In the genomic region with DNA sequence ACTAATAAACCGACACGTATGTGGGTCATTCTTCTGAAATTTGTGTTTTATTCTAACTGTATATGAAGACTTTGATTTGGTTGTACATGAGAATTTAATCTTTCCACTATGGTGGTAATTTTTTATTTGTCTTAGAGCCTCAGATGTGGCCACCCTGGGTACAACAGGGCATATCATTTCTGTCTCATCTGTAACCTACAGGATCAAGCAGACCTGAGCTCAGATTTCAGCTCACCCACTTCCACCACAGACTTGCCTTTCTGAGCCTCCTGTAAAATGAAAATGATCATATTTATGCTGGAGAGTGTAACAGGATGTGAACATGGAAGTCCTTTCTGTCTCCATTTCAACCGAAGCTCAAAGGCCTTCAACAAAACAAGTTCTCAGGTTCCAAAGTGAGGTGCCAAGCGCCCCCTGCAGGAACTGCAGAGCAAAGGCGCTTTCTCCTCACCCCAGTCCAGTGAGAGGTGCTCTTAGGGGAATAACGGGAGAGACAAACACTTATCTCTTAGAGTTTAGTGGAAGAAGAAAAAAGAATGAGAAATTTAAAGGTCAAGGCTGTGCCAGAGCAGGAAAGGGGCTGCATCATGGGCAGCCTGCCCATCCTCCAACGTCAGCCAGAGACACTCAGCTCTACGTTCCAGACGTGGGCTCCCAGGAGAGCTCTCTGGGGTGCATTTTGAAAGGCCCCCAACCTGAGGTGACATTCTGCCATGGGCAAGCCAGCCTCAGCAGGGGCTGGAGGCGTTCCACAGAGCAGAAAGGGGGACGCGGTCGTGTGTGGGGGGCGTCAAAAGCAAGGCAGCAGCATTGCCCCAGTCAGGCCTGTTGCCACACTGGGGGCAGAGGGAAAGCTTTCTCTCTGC, we compare ENCODE assay signal across 1 cellular context.
A peak's percentile ranks its signal among the peaks of the same experiment; 100 is the strongest.
TF ChIP-seq lines count a peak whose summit lies in the region.

No MANE protein-coding gene starts in this region.

TF ChIP-seq in HepG2, 621 proteins besides CTCF, POLR2A, EP300 and RAD21 (continued from another document and continues in another):
- TF ChIP-seq ZFP36 (IDR thresholded peaks at IDR 0.05; ENCODE audit: borderline replicate concordance, low read depth, low read length, partially characterized antibody): no peak
- peak; percentile 39; the same call in 1 of the 2 replicates for TF ChIP-seq ZNF788 (CRISPR knock-in tag; IDR thresholded peaks at IDR 0.05; ENCODE audit: borderline replicate concordance)
- TF ChIP-seq ELF1 (CRISPR knock-in tag; IDR thresholded peaks at IDR 0.05): 0 out of 2 replicates have a peak, but pooled peaks have one; percentile 2
- 0 out of 2 replicates have a peak, but pooled peaks have one; percentile 50 for TF ChIP-seq NRL (CRISPR knock-in tag; IDR thresholded peaks at IDR 0.05; ENCODE audit: borderline replicate concordance)
- peak; percentile 17; the same call in 1 of the 2 replicates for TF ChIP-seq HNF4A (CRISPR knock-in tag; IDR thresholded peaks at IDR 0.05)
- TF ChIP-seq RXRB (CRISPR knock-in tag; IDR thresholded peaks at IDR 0.05; ENCODE audit: borderline replicate concordance): 0 out of 2 replicates have a peak, but pooled peaks have one; percentile 12
- TF ChIP-seq HIC2 (CRISPR knock-in tag; IDR thresholded peaks at IDR 0.05; ENCODE audit: low read depth): no peak
- TF ChIP-seq ARNT (IDR thresholded peaks at IDR 0.05): no peak
- no peak for TF ChIP-seq ZBTB38 (CRISPR knock-in tag; IDR thresholded peaks at IDR 0.05)
- TF ChIP-seq ZNF20 (CRISPR knock-in tag; IDR thresholded peaks at IDR 0.05): no peak
- TF ChIP-seq ZNF615 (CRISPR knock-in tag; IDR thresholded peaks at IDR 0.05; ENCODE audit: borderline replicate concordance): no peak
- TF ChIP-seq CHD4 (IDR thresholded peaks at IDR 0.05; ENCODE audit: borderline replicate concordance, low read length): peak; percentile 73; the same call in 1 of the 2 replicates
- no peak for TF ChIP-seq MEIS2 (CRISPR knock-in tag; IDR thresholded peaks at IDR 0.05)
- no peak for TF ChIP-seq ZSCAN12 (CRISPR knock-in tag; IDR thresholded peaks at IDR 0.05)
- TF ChIP-seq ZNF773 (CRISPR knock-in tag; IDR thresholded peaks at IDR 0.05; ENCODE audit: borderline replicate concordance): no peak
- peak; percentile 60 for TF ChIP-seq HOMEZ (CRISPR knock-in tag; IDR thresholded peaks at IDR 0.05; ENCODE audit: low read depth)
- TF ChIP-seq HOXA3 (CRISPR knock-in tag; IDR thresholded peaks at IDR 0.05): 0 out of 2 replicates have a peak, but pooled peaks have one; percentile 10
- TF ChIP-seq, protein P1, sequence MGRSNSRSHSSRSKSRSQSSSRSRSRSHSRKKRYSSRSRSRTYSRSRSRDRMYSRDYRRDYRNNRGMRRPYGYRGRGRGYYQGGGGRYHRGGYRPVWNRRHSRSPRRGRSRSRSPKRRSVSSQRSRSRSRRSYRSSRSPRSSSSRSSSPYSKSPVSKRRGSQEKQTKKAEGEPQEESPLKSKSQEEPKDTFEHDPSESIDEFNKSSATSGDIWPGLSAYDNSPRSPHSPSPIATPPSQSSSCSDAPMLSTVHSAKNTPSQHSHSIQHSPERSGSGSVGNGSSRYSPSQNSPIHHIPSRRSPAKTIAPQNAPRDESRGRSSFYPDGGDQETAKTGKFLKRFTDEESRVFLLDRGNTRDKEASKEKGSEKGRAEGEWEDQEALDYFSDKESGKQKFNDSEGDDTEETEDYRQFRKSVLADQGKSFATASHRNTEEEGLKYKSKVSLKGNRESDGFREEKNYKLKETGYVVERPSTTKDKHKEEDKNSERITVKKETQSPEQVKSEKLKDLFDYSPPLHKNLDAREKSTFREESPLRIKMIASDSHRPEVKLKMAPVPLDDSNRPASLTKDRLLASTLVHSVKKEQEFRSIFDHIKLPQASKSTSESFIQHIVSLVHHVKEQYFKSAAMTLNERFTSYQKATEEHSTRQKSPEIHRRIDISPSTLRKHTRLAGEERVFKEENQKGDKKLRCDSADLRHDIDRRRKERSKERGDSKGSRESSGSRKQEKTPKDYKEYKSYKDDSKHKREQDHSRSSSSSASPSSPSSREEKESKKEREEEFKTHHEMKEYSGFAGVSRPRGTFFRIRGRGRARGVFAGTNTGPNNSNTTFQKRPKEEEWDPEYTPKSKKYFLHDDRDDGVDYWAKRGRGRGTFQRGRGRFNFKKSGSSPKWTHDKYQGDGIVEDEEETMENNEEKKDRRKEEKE (IDR thresholded peaks at IDR 0.05): no peak
- TF ChIP-seq SALL2 (CRISPR knock-in tag; IDR thresholded peaks at IDR 0.05): no peak
- TF ChIP-seq, protein P2, sequence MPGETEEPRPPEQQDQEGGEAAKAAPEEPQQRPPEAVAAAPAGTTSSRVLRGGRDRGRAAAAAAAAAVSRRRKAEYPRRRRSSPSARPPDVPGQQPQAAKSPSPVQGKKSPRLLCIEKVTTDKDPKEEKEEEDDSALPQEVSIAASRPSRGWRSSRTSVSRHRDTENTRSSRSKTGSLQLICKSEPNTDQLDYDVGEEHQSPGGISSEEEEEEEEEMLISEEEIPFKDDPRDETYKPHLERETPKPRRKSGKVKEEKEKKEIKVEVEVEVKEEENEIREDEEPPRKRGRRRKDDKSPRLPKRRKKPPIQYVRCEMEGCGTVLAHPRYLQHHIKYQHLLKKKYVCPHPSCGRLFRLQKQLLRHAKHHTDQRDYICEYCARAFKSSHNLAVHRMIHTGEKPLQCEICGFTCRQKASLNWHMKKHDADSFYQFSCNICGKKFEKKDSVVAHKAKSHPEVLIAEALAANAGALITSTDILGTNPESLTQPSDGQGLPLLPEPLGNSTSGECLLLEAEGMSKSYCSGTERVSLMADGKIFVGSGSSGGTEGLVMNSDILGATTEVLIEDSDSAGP (CRISPR knock-in tag; IDR thresholded peaks at IDR 0.05; ENCODE audit: borderline replicate concordance): peak; percentile 60; the same call in 1 of the 2 replicates
- TF ChIP-seq YY1 (IDR thresholded peaks at IDR 0.05; ENCODE audit: insufficient read depth, insufficient replicate concordance, low read depth, low read length): peak; percentile 46
- no peak for TF ChIP-seq ERF (CRISPR knock-in tag; IDR thresholded peaks at IDR 0.05)
- TF ChIP-seq, protein P3, sequence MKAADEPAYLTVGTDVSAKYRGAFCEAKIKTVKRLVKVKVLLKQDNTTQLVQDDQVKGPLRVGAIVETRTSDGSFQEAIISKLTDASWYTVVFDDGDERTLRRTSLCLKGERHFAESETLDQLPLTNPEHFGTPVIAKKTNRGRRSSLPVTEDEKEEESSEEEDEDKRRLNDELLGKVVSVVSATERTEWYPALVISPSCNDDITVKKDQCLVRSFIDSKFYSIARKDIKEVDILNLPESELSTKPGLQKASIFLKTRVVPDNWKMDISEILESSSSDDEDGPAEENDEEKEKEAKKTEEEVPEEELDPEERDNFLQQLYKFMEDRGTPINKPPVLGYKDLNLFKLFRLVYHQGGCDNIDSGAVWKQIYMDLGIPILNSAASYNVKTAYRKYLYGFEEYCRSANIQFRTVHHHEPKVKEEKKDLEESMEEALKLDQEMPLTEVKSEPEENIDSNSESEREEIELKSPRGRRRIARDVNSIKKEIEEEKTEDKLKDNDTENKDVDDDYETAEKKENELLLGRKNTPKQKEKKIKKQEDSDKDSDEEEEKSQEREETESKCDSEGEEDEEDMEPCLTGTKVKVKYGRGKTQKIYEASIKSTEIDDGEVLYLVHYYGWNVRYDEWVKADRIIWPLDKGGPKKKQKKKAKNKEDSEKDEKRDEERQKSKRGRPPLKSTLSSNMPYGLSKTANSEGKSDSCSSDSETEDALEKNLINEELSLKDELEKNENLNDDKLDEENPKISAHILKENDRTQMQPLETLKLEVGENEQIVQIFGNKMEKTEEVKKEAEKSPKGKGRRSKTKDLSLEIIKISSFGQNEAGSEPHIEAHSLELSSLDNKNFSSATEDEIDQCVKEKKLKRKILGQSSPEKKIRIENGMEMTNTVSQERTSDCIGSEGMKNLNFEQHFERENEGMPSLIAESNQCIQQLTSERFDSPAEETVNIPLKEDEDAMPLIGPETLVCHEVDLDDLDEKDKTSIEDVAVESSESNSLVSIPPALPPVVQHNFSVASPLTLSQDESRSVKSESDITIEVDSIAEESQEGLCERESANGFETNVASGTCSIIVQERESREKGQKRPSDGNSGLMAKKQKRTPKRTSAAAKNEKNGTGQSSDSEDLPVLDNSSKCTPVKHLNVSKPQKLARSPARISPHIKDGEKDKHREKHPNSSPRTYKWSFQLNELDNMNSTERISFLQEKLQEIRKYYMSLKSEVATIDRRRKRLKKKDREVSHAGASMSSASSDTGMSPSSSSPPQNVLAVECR (CRISPR knock-in tag; IDR thresholded peaks at IDR 0.05; ENCODE audit: borderline replicate concordance): peak; percentile 34; the same call in 1 of the 2 replicates
- 0 out of 2 replicates have a peak, but pooled peaks have one; percentile 18 for TF ChIP-seq ZNF512B (CRISPR knock-in tag; IDR thresholded peaks at IDR 0.05; ENCODE audit: borderline replicate concordance)
- TF ChIP-seq, protein P4, sequence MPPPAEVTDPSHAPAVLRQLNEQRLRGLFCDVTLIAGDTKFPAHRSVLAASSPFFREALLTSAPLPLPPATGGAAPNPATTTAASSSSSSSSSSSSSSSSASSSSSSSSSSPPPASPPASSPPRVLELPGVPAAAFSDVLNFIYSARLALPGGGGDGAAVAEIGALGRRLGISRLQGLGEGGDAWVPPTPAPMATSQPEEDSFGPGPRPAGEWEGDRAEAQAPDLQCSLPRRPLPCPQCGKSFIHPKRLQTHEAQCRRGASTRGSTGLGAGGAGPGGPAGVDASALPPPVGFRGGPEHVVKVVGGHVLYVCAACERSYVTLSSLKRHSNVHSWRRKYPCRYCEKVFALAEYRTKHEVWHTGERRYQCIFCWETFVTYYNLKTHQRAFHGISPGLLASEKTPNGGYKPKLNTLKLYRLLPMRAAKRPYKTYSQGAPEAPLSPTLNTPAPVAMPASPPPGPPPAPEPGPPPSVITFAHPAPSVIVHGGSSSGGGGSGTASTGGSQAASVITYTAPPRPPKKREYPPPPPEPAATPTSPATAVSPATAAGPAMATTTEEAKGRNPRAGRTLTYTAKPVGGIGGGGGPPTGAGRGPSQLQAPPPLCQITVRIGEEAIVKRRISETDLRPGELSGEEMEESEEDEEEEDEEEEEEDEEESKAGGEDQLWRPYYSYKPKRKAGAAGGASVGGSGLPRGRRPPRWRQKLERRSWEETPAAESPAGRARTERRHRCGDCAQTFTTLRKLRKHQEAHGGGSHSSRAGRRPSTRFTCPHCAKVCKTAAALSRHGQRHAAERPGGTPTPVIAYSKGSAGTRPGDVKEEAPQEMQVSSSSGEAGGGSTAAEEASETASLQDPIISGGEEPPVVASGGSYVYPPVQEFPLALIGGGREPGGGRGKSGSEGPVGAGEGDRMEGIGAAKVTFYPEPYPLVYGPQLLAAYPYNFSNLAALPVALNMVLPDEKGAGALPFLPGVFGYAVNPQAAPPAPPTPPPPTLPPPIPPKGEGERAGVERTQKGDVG (CRISPR knock-in tag; IDR thresholded peaks at IDR 0.05; ENCODE audit: borderline replicate concordance): 0 out of 2 replicates have a peak, but pooled peaks have one; percentile 27
- no peak for TF ChIP-seq E2F5 (CRISPR knock-in tag; conservative IDR thresholded peaks at IDR 0.05)
